In the genomic region with DNA sequence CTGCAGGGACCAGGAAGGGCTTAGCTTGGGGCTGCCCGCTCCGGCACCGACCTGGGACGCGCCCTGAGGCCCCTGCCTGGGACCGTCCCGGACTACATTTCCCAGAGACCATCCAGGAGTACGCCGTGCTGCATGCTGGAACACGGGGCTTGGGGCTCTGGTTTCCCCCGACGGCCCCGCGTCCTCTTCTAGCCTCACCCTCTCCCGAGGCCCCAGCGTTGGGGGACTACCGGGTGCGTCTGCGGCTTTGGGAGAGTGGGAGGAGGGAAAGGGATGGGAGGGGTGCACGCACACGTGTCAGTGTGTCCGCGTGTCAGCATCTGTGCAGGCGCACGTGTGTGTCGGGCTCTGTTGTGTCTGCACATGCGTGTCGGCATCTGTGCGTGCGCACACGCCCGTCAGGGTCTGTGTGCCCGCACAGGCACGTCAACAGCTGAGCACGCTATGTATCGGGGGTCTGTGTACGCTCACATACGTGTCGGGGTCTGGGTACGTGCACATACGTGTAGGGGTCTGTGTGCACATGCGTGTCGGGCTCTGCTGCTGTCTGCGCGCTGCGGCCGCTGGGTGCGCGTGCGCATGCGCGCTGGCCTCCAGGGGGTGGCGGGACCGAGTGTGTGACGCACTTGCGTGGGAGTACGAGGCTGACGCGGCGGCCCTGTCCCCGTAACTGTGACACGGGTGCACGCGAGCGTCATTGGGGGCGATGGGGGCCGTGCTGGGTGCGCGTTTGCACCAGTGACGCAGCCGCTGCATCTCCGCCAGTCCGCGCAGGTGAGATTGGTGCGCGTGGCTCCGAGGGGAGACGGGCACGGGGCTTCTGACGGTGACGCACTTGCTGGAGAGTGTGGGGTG, we compare ENCODE assay signal across 9 cellular contexts. TPM values are rescaled to one million over a fixed set of nuclear protein-coding genes. Genes with fewer than 3 reads are reported as not detected.
DNase-seq lines count a peak whose midpoint lies in the region; ATAC-seq and TF ChIP-seq lines count a peak whose summit lies in the region.
"Had no signal": no experiment of that assay in that cellular context is flagged by ENCODE, and none has a peak within 500 bp of the region (broad histone marks: within the 10 kb centered on the region; RNA-seq: fewer than 3 reads in every experiment).

TSS of gene ZNF331 (plus strand) at position 623 of the 855 bp plus-strand sequence. CDS start 31,232 bp downstream, outside the sequence.

- H3K27ac ChIP-seq in ACC112 (ENCODE audit: low read depth, low read length) (peak within 1 kb of the TSS; percentile 62), RWPE2 (ENCODE audit: poor library complexity, severe bottlenecking) (peak within 1 kb of the TSS; percentile 24), cardiac muscle cell (peak within 1 kb of the TSS; percentile 26), trophoblast cell (ENCODE audit: low read depth, low read length) (no peak within 1 kb of the TSS), tibial nerve (peak within 1 kb of the TSS; percentile 85 to 94 (median 86))

- H3K4ac ChIP-seq in trophoblast cell (ENCODE audit: low read depth, low read length), result no peak within 1 kb of the TSS

- no peaks in the 10 kb centered on the region for H3K36me3 ChIP-seq in ACC112 (ENCODE audit: insufficient read depth, low read length)
- H3K36me3 ChIP-seq in RWPE2 (ENCODE audit: low read depth), result peaks cover 22% of the 10 kb centered on the region
- no peaks in the 10 kb centered on the region for H3K36me3 ChIP-seq in cardiac muscle cell
- peaks cover 5 to 6% of the 10 kb centered on the region in 2 experiments for H3K36me3 ChIP-seq in trophoblast cell (ENCODE audit: control insufficient read depth in 1 of 2, insufficient read depth in 2 of 2, low read length in 2 of 2)
- peaks cover 0 to 6% (median 0%) of the 10 kb centered on the region in 3 donors for H3K36me3 ChIP-seq in tibial nerve

- peak within 1 kb of the TSS; percentile 38 for H2AK5ac ChIP-seq in trophoblast cell (ENCODE audit: low read length)

- no peak within 1 kb of the TSS for H2BK5ac ChIP-seq in trophoblast cell (ENCODE audit: low read depth, low read length, poor library complexity)

- TF ChIP-seq CTCF in RWPE2 (IDR thresholded peaks at IDR 0.05; ENCODE audit: poor library complexity, severe bottlenecking), result no peak
- peak; percentile 27 for TF ChIP-seq CTCF in cardiac muscle cell (IDR thresholded peaks at IDR 0.05; ENCODE audit: low read depth, low read length)
- TF ChIP-seq CTCF in tibial nerve (IDR thresholded peaks at IDR 0.05), result peak in 3 of 5 experiments; percentile 37 to 80 (median 78)

- H3K4me3 ChIP-seq in ACC112 (ENCODE audit: low read depth, low read length), result peak within 1 kb of the TSS; percentile 81
- H3K4me3 ChIP-seq in RWPE2 (ENCODE audit: severe bottlenecking), result peak within 1 kb of the TSS; percentile 55
- H3K4me3 ChIP-seq in cardiac muscle cell, result peak within 1 kb of the TSS; percentile 61
- H3K4me3 ChIP-seq in trophoblast cell (ENCODE audit: low read depth, low read length), result peak within 1 kb of the TSS; percentile 91
- peak within 1 kb of the TSS; percentile 59 to 74 (median 68) for H3K4me3 ChIP-seq in tibial nerve

- H3K23ac ChIP-seq in trophoblast cell (ENCODE audit: low read length), result no peak within 1 kb of the TSS

- peak; percentile 74 for DNase-seq in RWPE2 (ENCODE audit: low spot score)
- DNase-seq in activated naive CD4-positive, alpha-beta T cell treated with anti-CD3 and anti-CD28 coated beads, Interleukin-2, amount 50 U/mL, for 72 hours (ENCODE audit: low spot score in 2 of 2), result peak; percentile 83 to 92
- DNase-seq in cardiac muscle cell (ENCODE audit: low read depth in 1 of 2, low spot score in 1 of 2), result peak; percentile 71 to 82
- peak; percentile 64 to 74 for DNase-seq in trophoblast cell
- DNase-seq in tibial nerve (ENCODE audit: low spot score in 2 of 2), result peak; percentile 68 to 73

- peak within 1 kb of the TSS; percentile 73 for H3K9ac ChIP-seq in trophoblast cell (ENCODE audit: low read length)

- peak within 1 kb of the TSS; percentile 48 for H2AFZ ChIP-seq in ACC112 (ENCODE audit: low read length, unreplicated experiment)
- peak within 1 kb of the TSS; percentile 62 for H2AFZ ChIP-seq in trophoblast cell (ENCODE audit: insufficient read depth, low read length, poor library complexity)

- peak within 1 kb of the TSS; percentile 6 for H4K12ac ChIP-seq in trophoblast cell (ENCODE audit: low read depth, low read length)

- peak within 1 kb of the TSS; percentile 38 for H3K18ac ChIP-seq in trophoblast cell (ENCODE audit: low read length)

- H3K27ac Mint-ChIP-seq in activated naive CD4-positive, alpha-beta T cell treated with anti-CD3 and anti-CD28 coated beads, Interleukin-2, amount 50 U/mL, for 72 hours, result peak within 1 kb of the TSS; percentile 99

- H3K9me3 ChIP-seq in RWPE2 (ENCODE audit: severe bottlenecking), result no peaks in the 10 kb centered on the region
- no peaks in the 10 kb centered on the region for H3K9me3 ChIP-seq in cardiac muscle cell (ENCODE audit: low read depth)
- H3K9me3 ChIP-seq in trophoblast cell (ENCODE audit: insufficient read depth, low read depth, low read length), result no peaks in the 10 kb centered on the region
- H3K9me3 ChIP-seq in tibial nerve, result no peaks in the 10 kb centered on the region

- peak within 1 kb of the TSS; percentile 63 for H4K8ac ChIP-seq in trophoblast cell (ENCODE audit: low read depth, low read length)

- ATAC-seq in GM18868 (IDR thresholded peaks at IDR 0.05; ENCODE audit: unreplicated experiment) (peak; percentile 64), HG03175 (IDR thresholded peaks at IDR 0.05; ENCODE audit: unreplicated experiment) (peak; percentile 74), RWPE2 (ENCODE audit: low read depth) (peak; percentile 79)
- peak; percentile 84 to 86 for ATAC-seq in activated naive CD4-positive, alpha-beta T cell treated with anti-CD3 and anti-CD28 coated beads, Interleukin-2, amount 50 U/mL, for 72 hours
- ATAC-seq: HCT116 had no signal

- peak within 1 kb of the TSS; percentile 29 for H4K91ac ChIP-seq in trophoblast cell (ENCODE audit: low read depth, low read length)

- H3K79me2 ChIP-seq in ACC112 (ENCODE audit: control insufficient read depth, insufficient read depth, low read length, unreplicated experiment), result peaks cover 5% of the 10 kb centered on the region
- peaks cover 2% of the 10 kb centered on the region for H3K79me2 ChIP-seq in trophoblast cell (ENCODE audit: control insufficient read depth, insufficient read depth, low read length, poor library complexity)

- H2BK12ac ChIP-seq in trophoblast cell (ENCODE audit: low read length), result no peak within 1 kb of the TSS

- H3K9me3 Mint-ChIP-seq in activated naive CD4-positive, alpha-beta T cell treated with anti-CD3 and anti-CD28 coated beads, Interleukin-2, amount 50 U/mL, for 72 hours, result peaks cover 4 to 6% of the 10 kb centered on the region in 2 donors

- TF ChIP-seq POLR2A in tibial nerve (IDR thresholded peaks at IDR 0.05), result peak; percentile 61 to 75

- no peaks in the 10 kb centered on the region for H3K4me1 ChIP-seq in ACC112 (ENCODE audit: control insufficient read depth, insufficient read depth, low read length, unreplicated experiment)
- peaks cover 5% of the 10 kb centered on the region for H3K4me1 ChIP-seq in RWPE2 (ENCODE audit: insufficient read depth, poor library complexity, severe bottlenecking)
- H3K4me1 ChIP-seq in cardiac muscle cell (ENCODE audit: low read depth), result no peaks in the 10 kb centered on the region
- peaks cover 0 to 2% of the 10 kb centered on the region in 2 experiments for H3K4me1 ChIP-seq in trophoblast cell (ENCODE audit: control insufficient read depth in 1 of 2, insufficient read depth in 2 of 2, low read length in 2 of 2)
- peaks cover 0 to 5% (median 0%) of the 10 kb centered on the region in 4 donors for H3K4me1 ChIP-seq in tibial nerve

- peak within 1 kb of the TSS; percentile 74 for H3K4me2 ChIP-seq in trophoblast cell (ENCODE audit: low read length)

- H3K36me3 Mint-ChIP-seq in activated naive CD4-positive, alpha-beta T cell treated with anti-CD3 and anti-CD28 coated beads, Interleukin-2, amount 50 U/mL, for 72 hours, result peaks cover 38 to 65% of the 10 kb centered on the region in 2 donors

- H3K27me3 ChIP-seq in ACC112 (ENCODE audit: insufficient read depth, low read length) (no peaks in the 10 kb centered on the region), RWPE2 (ENCODE audit: insufficient read depth, poor library complexity, severe bottlenecking) (no peaks in the 10 kb centered on the region), cardiac muscle cell (no peaks in the 10 kb centered on the region), trophoblast cell (ENCODE audit: insufficient read depth, low read length) (no peaks in the 10 kb centered on the region), tibial nerve (no peaks in the 10 kb centered on the region)

- no CpG with 5 or more reads among the region's 81 CpGs for WGBS in trophoblast cell (ENCODE audit: extremely low coverage, insufficient coverage, insufficient read length)
- WGBS in tibial nerve, 2 donors, result 67 to 73% methylated on average over 58 to 81 of the region's 81 CpGs

- H3K14ac ChIP-seq in trophoblast cell (ENCODE audit: low read length), result peak within 1 kb of the TSS; percentile 28

- peak; percentile 84 to 90 for TF ChIP-seq EP300 in tibial nerve (IDR thresholded peaks at IDR 0.05)

- no peak within 1 kb of the TSS for H2BK120ac ChIP-seq in trophoblast cell (ENCODE audit: insufficient read depth, low read length, poor library complexity)

- peaks cover 9% of the 10 kb centered on the region for H3K79me1 ChIP-seq in trophoblast cell (ENCODE audit: low read length)

RNA-seq across cellular contexts. Expression of gene ZNF331, which starts in this region (rescaled TPM):
- 10 to 100 TPM; 28.7 to 69.3 TPM for total RNA-seq in activated naive CD4-positive, alpha-beta T cell treated with anti-CD3 and anti-CD28 coated beads, Interleukin-2, amount 50 U/mL, for 72 hours
- total RNA-seq in cardiac muscle cell, result 11.4 and 22.1 TPM in 2 replicates
- 11.0 and 28.2 TPM in 2 replicates for polyA plus RNA-seq in cardiac muscle cell
- 22.2 and 23.3 TPM in 2 replicates for polyA plus RNA-seq in trophoblast cell (2013)
- total RNA-seq in tibial nerve, result 10 to 100 TPM; 27.3 to 46.8 (median 32.9) TPM
